10 cellular contexts compared by ENCODE assay signal in the genomic region with DNA sequence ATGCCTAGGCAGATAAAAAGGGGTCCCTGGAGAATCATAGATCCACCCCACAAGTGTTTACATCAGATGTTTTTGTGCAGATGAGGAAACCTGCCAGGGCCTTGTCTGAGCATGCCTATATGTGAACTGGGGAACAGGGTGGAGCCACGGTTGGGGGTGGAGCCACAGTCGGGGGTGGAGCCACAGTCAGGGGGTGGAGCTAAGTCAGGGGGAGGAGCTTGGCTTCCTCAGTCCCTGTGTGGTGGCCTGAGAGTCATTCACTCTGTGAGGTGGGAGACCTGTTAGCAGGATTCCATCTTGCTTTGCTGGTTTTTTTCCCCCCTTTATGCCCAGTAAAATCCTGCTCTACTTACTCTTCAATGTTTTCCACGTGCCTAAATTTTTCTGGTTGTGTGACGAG. TPM values are rescaled to one million over a fixed set of nuclear protein-coding genes. Genes with fewer than 3 reads are reported as not detected.
DNase-seq lines count a peak whose midpoint lies in the region; ATAC-seq and TF ChIP-seq lines count a peak whose summit lies in the region.
"Had no signal": no experiment of that assay in that cellular context is flagged by ENCODE, and none has a peak within 500 bp of the region (broad histone marks: within the 10 kb centered on the region; RNA-seq: fewer than 3 reads in every experiment).

No MANE protein-coding gene starts in this region.

- no peaks in the 10 kb centered on the region for H3K9me3 ChIP-seq in mucosa of descending colon
- H3K9me3 ChIP-seq: tibial nerve had no signal

- H3K4me1 ChIP-seq in mucosa of descending colon (ENCODE audit: low read depth), result no peaks in the 10 kb centered on the region

- intact Hi-C loops in mucosa of descending colon (cut with DNase I, micrococcal nuclease), result no loop called here

- no peak overlapping the region for H3K27ac ChIP-seq in coronary artery

- no peaks in the 10 kb centered on the region for H3K36me3 ChIP-seq in mucosa of descending colon (ENCODE audit: low read depth)
- H3K36me3 ChIP-seq: tibial nerve had no signal

- peak; percentile 69 for ATAC-seq in HG03175 (IDR thresholded peaks at IDR 0.05; ENCODE audit: unreplicated experiment)
- peak; percentile 44 for ATAC-seq in mucosa of descending colon
- no peak for ATAC-seq in GM19452 (IDR thresholded peaks at IDR 0.05; ENCODE audit: unreplicated experiment)
- ATAC-seq in GM21717 (IDR thresholded peaks at IDR 0.05; ENCODE audit: unreplicated experiment), result no peak

- no peak overlapping the region for H3K4me3 ChIP-seq in mucosa of descending colon
- no peak overlapping the region for H3K4me3 ChIP-seq in coronary artery
- H3K4me3 ChIP-seq: tibial nerve had no signal

- TF ChIP-seq CTCF in mucosa of descending colon (IDR thresholded peaks at IDR 0.05), result no peak
- TF ChIP-seq CTCF in coronary artery (IDR thresholded peaks at IDR 0.05), result no peak

- DNase-seq in Daoy (ENCODE audit: low read depth) (peak; percentile 20), mucosa of descending colon (no peak), coronary artery (ENCODE audit: low spot score) (no peak), NCI-H2081 (lab: John Stamatoyannopoulos, UW) (no peak)
- peak; percentile 31 for DNase-seq in activated T-cell treated with anti-CD3 and anti-CD28 coated beads, Interleukin-2, amount 50 U/mL, for 1 hour
- DNase-seq: NCI-H748 treated with DMSO at 0.1 percent for 48 hours had no signal

RNA-seq across cellular contexts. Expression of gene TGFBR2, which starts 57.8 kb away (rescaled TPM):
- 5.7 and 6.8 TPM in 2 replicates for total RNA-seq in Daoy (2014; rRNA removed; shearing (Covaris generic))
- 100 to 1,000 TPM in 1 of 3 donors, 10 to 100 TPM in 2; 39.0 to 134 (median 71.4) TPM for total RNA-seq in mucosa of descending colon

Comparison
In these comparisons a context has a peak if more than half of its experiments do, and no peak if none do; other contexts are left out.
1. DNase-seq: peak in Daoy (single experiment) and activated T-cell treated with anti-CD3 and anti-CD28 coated beads, Interleukin-2, amount 50 U/mL, for 1 hour (single experiment); none in mucosa of descending colon (0 of 3), coronary artery (single experiment) and NCI-H2081 (0 of 2).
2. ATAC-seq: peak in HG03175 (single experiment) and mucosa of descending colon (single experiment); none in GM19452 (single experiment) and GM21717 (single experiment).